Comparison of ENCODE assay signal across 16 cellular contexts in genomic region chr1:239995281-239995680, GRCh38.
DNase-seq lines count a peak whose midpoint lies in the region; TF ChIP-seq lines count a peak whose summit lies in the region.
"Had no signal": no experiment of that assay in that cellular context is flagged by ENCODE, and none has a peak within 500 bp of the region (broad histone marks: within the 10 kb centered on the region; RNA-seq: fewer than 3 reads in every experiment).

No MANE protein-coding gene starts in this region.

- no peaks in the 10 kb centered on the region for H3K79me2 ChIP-seq in neural progenitor cell (ENCODE audit: low read depth)

- H3K4me1 Mint-ChIP-seq in endodermal cell, result peaks cover 6% of the 10 kb centered on the region
- H3K4me1 Mint-ChIP-seq in neural progenitor cell, result peaks cover 15% of the 10 kb centered on the region

- H3K4me3 ChIP-seq in endodermal cell (ENCODE audit: low read length) (no peak overlapping the region), neural progenitor cell (no peak overlapping the region)
- H3K4me3 ChIP-seq: HAP-1 had no signal

- H3K27me3 Mint-ChIP-seq in endodermal cell (ENCODE audit: insufficient read depth), result peaks cover 19% of the 10 kb centered on the region
- H3K27me3 Mint-ChIP-seq in neural progenitor cell (ENCODE audit: insufficient read depth, low read depth), result peaks cover 18% of the 10 kb centered on the region

- H2AFZ ChIP-seq in neural progenitor cell (replicated peaks), result no peak overlapping the region

- H3K27ac ChIP-seq in endodermal cell (ENCODE audit: low read depth, low read length), result no peak overlapping the region
- H3K27ac ChIP-seq in neural progenitor cell, result no peak overlapping the region

- WGBS in endodermal cell (ENCODE audit: insufficient coverage in 1 of 2, insufficient read length in 1 of 2), 2 experiments, result 80 to 83% methylated on average over 2 to 3 of the region's 3 CpGs

- no peaks in the 10 kb centered on the region for H3K9me3 Mint-ChIP-seq in endodermal cell
- H3K9me3 Mint-ChIP-seq in neural progenitor cell, result peaks cover 4% of the 10 kb centered on the region

- peaks cover 8% of the 10 kb centered on the region for H3F3A ChIP-seq in neural progenitor cell (ENCODE audit: low read depth)

- H4K20me1 ChIP-seq in neural progenitor cell (ENCODE audit: low read depth), result no peaks in the 10 kb centered on the region

- H3K4me1 ChIP-seq in endodermal cell (ENCODE audit: control insufficient read depth, insufficient read depth, low read length), result peaks cover 10% of the 10 kb centered on the region
- no peaks in the 10 kb centered on the region for H3K4me1 ChIP-seq in neural progenitor cell

- peak overlapping the region; percentile 13 for H3K9ac ChIP-seq in endodermal cell (ENCODE audit: extremely low read depth, low read length, poor library complexity, severe bottlenecking)
- no peak overlapping the region for H3K9ac ChIP-seq in neural progenitor cell

- peak; percentile 99 for DNase-seq in NCI-H82 (lab: John Stamatoyannopoulos, UW)
- no peak for DNase-seq in endodermal cell
- peak; percentile 25 for DNase-seq in neural progenitor cell (ENCODE audit: low spot score)
- DNase-seq in DMS 273 (lab: John Stamatoyannopoulos, UW; ENCODE audit: unreplicated experiment), result no peak
- no peak for DNase-seq in central memory CD4-positive, alpha-beta T cell
- DNase-seq in pons (ENCODE audit: low spot score), result no peak
- DNase-seq: C1 segment of cervical spinal cord; Calu3; CD4-positive, alpha-beta memory T cell; COR-L47; DMS53; DMS79 treated with DMSO at 0.1 percent for 48 hours; GF-D8; GOT3; HFFc6 had no signal

- H3K27ac Mint-ChIP-seq in endodermal cell, result no peak overlapping the region
- H3K27ac Mint-ChIP-seq in neural progenitor cell, result no peak overlapping the region
- H3K27ac Mint-ChIP-seq: CD4-positive, alpha-beta memory T cell; HFFc6 had no signal

- H3K36me3 Mint-ChIP-seq in endodermal cell (ENCODE audit: low read depth) (no peaks in the 10 kb centered on the region), neural progenitor cell (no peaks in the 10 kb centered on the region)
- H3K36me3 Mint-ChIP-seq: CD4-positive, alpha-beta memory T cell had no signal

- H3K4me3 Mint-ChIP-seq in endodermal cell (no peak overlapping the region), neural progenitor cell (no peak overlapping the region)
- H3K4me3 Mint-ChIP-seq: CD4-positive, alpha-beta memory T cell; HFFc6 had no signal

- H3K27me3 ChIP-seq in endodermal cell (ENCODE audit: control insufficient read depth, insufficient read depth, low read length, poor library complexity, severe bottlenecking) (no peaks in the 10 kb centered on the region), neural progenitor cell (peaks cover 35% of the 10 kb centered on the region)

- H3K9me3 ChIP-seq in endodermal cell (ENCODE audit: control insufficient read depth, low read length) (peaks cover 8% of the 10 kb centered on the region), neural progenitor cell (ENCODE audit: low read depth) (no peaks in the 10 kb centered on the region)
- H3K9me3 ChIP-seq: HAP-1 had no signal

- H3K4me2 ChIP-seq in neural progenitor cell, result no peak overlapping the region

- H3K36me3 ChIP-seq in endodermal cell (ENCODE audit: control insufficient read depth, insufficient read depth, low read length), result no peaks in the 10 kb centered on the region
- no peaks in the 10 kb centered on the region for H3K36me3 ChIP-seq in neural progenitor cell
- H3K36me3 ChIP-seq: HAP-1 had no signal

- TF ChIP-seq CTCF in endodermal cell (conservative IDR thresholded peaks at IDR 0.05) (no peak), neural progenitor cell (IDR thresholded peaks at IDR 0.05) (no peak)

Comparison
In these comparisons a context has a peak if more than half of its experiments do, and no peak if none do; other contexts are left out.
1. DNase-seq: peak in NCI-H82 (single experiment) and neural progenitor cell (single experiment); none in endodermal cell (single experiment), DMS 273 (single experiment), central memory CD4-positive, alpha-beta T cell (single experiment) and pons (single experiment).